13 cellular contexts compared by ENCODE assay signal in genomic region chr9:135939351-135940265, GRCh38. TPM values are rescaled to one million over a fixed set of nuclear protein-coding genes. Genes with fewer than 3 reads are reported as not detected.
DNase-seq lines count a peak whose midpoint lies in the region; FAIRE-seq and TF ChIP-seq lines count a peak whose summit lies in the region.
"Had no signal": no experiment of that assay in that cellular context is flagged by ENCODE, and none has a peak within 500 bp of the region (broad histone marks: within the 10 kb centered on the region; RNA-seq: fewer than 3 reads in every experiment).

No MANE protein-coding gene starts in this region.

- DNase-seq in GM12865 (ENCODE audit: low read depth), result peak; percentile 23
- DNase-seq in activated CD4-positive, alpha-beta T cell treated with anti-CD3 and anti-CD28 coated beads for 24 hours (ENCODE audit: low read depth in 2 of 2), result peak; percentile 18 to 38
- peak; percentile 31 for DNase-seq in activated naive CD4-positive, alpha-beta T cell treated with anti-CD3 and anti-CD28 coated beads, Interleukin-2, amount 10 ng/mL, durations not matched to agents 7 days and 5 days
- DNase-seq in stimulated activated CD4-positive, alpha-beta T cell treated with anti-CD3 and anti-CD28 coated beads, Interleukin-1b, Interleukin-23, amount 100 ng/mL, for 48 hours, result peak; percentile 76
- no peak for DNase-seq in GM19239 (ENCODE audit: insufficient read length, low spot score)
- no peak for DNase-seq in small intestine
- DNase-seq in GM10248 (ENCODE audit: extremely low spot score), result no peak
- no peak for DNase-seq in ecto neural progenitor cell (ENCODE audit: low spot score)
- DNase-seq: activated B cell treated with CpG ODN at 0.5 μM for 24 hours; effector CD8-positive, alpha-beta T cell; NCI-H1105 treated with DMSO at 0.1 percent for 48 hours; PC-9 had no signal

- 82 to 91% (median 88%) methylated on average over 33 of the region's 33 CpGs for WGBS in small intestine, 3 donors

- POLR2A ChIA-PET in GM10248 (lab: Yijun Ruan, JAX), result no interaction called here

- peaks cover 5% of the 10 kb centered on the region for H3K27me3 Mint-ChIP-seq in activated naive CD4-positive, alpha-beta T cell treated with anti-CD3 and anti-CD28 coated beads, Interleukin-2, amount 10 ng/mL, durations not matched to agents 7 days and 5 days
- H3K27me3 Mint-ChIP-seq: activated B cell treated with CpG ODN at 0.5 μM for 24 hours had no signal

- CTCF ChIA-PET in activated naive CD4-positive, alpha-beta T cell treated with anti-CD3 and anti-CD28 coated beads, Interleukin-2, amount 10 ng/mL, durations not matched to agents 7 days and 5 days (lab: Charles Lee), result no interaction called here
- CTCF ChIA-PET in GM10248 (lab: Yijun Ruan, JAX), result no interaction called here

- peaks cover 12 to 33% of the 10 kb centered on the region in 2 donors for H3K36me3 ChIP-seq in small intestine (ENCODE audit: control insufficient read depth in 2 of 2, insufficient read depth in 2 of 2, low read length in 2 of 2)

- no peak for TF ChIP-seq CTCF in GM12865 (IDR thresholded peaks at IDR 0.05; ENCODE audit: insufficient read depth, low read depth, low read length, missing control alignments)
- TF ChIP-seq CTCF in GM10248 (IDR thresholded peaks at IDR 0.05; ENCODE audit: control extremely low read depth, extremely low read depth, low read depth, missing control alignments), result no peak

- H3K36me3 Mint-ChIP-seq in activated naive CD4-positive, alpha-beta T cell treated with anti-CD3 and anti-CD28 coated beads, Interleukin-2, amount 10 ng/mL, durations not matched to agents 7 days and 5 days, result peaks cover 61% of the 10 kb centered on the region

- H3K27ac Mint-ChIP-seq in activated naive CD4-positive, alpha-beta T cell treated with anti-CD3 and anti-CD28 coated beads, Interleukin-2, amount 10 ng/mL, durations not matched to agents 7 days and 5 days, result peak overlapping the region; percentile 88
- H3K27ac Mint-ChIP-seq: activated B cell treated with CpG ODN at 0.5 μM for 24 hours, nephron had no signal

- H3K4me3 ChIP-seq in GM12865 (ENCODE audit: low read depth, low read length) (no peak overlapping the region), small intestine (ENCODE audit: low read depth in 1 of 2, low read length in 2 of 2) (no peak overlapping the region)
- H3K4me3 ChIP-seq: PC-9 had no signal

- peak overlapping the region; percentile 59 for H3K4me3 Mint-ChIP-seq in activated naive CD4-positive, alpha-beta T cell treated with anti-CD3 and anti-CD28 coated beads, Interleukin-2, amount 10 ng/mL, durations not matched to agents 7 days and 5 days
- H3K4me3 Mint-ChIP-seq: activated B cell treated with CpG ODN at 0.5 μM for 24 hours, nephron had no signal

- no peaks in the 10 kb centered on the region for H3K9me3 ChIP-seq in small intestine (ENCODE audit: control insufficient read depth, low read depth)

- no peaks in the 10 kb centered on the region for H3K4me1 ChIP-seq in small intestine (ENCODE audit: control insufficient read depth in 2 of 2, insufficient read depth in 1 of 2, low read depth in 1 of 2, low read length in 1 of 2)

- H3K27ac ChIP-seq in small intestine (ENCODE audit: low read depth in 1 of 2, low read length in 1 of 2), result no peak overlapping the region
- H3K27ac ChIP-seq: PC-9 had no signal

- H3K27me3 ChIP-seq in small intestine (ENCODE audit: control insufficient read depth in 2 of 2, insufficient read depth in 2 of 2, low read length in 2 of 2), result no peaks in the 10 kb centered on the region

- H3K9me3 Mint-ChIP-seq in activated naive CD4-positive, alpha-beta T cell treated with anti-CD3 and anti-CD28 coated beads, Interleukin-2, amount 10 ng/mL, durations not matched to agents 7 days and 5 days, result peaks cover 4% of the 10 kb centered on the region
- H3K9me3 Mint-ChIP-seq: activated B cell treated with CpG ODN at 0.5 μM for 24 hours had no signal

- FAIRE-seq in GM19239 (lab: Jason Lieb, UNC) (no peak), small intestine (lab: Jason Lieb, UNC) (no peak)

- H3K4me1 Mint-ChIP-seq in activated naive CD4-positive, alpha-beta T cell treated with anti-CD3 and anti-CD28 coated beads, Interleukin-2, amount 10 ng/mL, durations not matched to agents 7 days and 5 days, result peaks cover 5% of the 10 kb centered on the region
- H3K4me1 Mint-ChIP-seq: nephron had no signal

RNA-seq across cellular contexts. Expression of gene UBAC1, which starts 21.6 kb away (rescaled TPM):
- 10 to 100 TPM; 56.0 to 78.5 (median 70.5) TPM for polyA plus RNA-seq in small intestine

RNA-seq across cellular contexts. Expression of gene CAMSAP1, which starts 32.3 kb away (rescaled TPM):
- 1 to 10 TPM; 1.6 to 4.7 (median 1.6) TPM for polyA plus RNA-seq in small intestine

Comparison
In these comparisons a context has a peak if more than half of its experiments do, and no peak if none do; other contexts are left out.
1. DNase-seq: peak in GM12865 (single experiment), activated CD4-positive, alpha-beta T cell treated with anti-CD3 and anti-CD28 coated beads for 24 hours (2 of 2), activated naive CD4-positive, alpha-beta T cell treated with anti-CD3 and anti-CD28 coated beads, Interleukin-2, amount 10 ng/mL, durations not matched to agents 7 days and 5 days (single experiment) and stimulated activated CD4-positive, alpha-beta T cell treated with anti-CD3 and anti-CD28 coated beads, Interleukin-1b, Interleukin-23, amount 100 ng/mL, for 48 hours (single experiment); none in GM19239 (single experiment), small intestine (single experiment), GM10248 (single experiment) and ecto neural progenitor cell (single experiment).